Comparison of ENCODE assay signal across 13 cellular contexts in the genomic region with DNA sequence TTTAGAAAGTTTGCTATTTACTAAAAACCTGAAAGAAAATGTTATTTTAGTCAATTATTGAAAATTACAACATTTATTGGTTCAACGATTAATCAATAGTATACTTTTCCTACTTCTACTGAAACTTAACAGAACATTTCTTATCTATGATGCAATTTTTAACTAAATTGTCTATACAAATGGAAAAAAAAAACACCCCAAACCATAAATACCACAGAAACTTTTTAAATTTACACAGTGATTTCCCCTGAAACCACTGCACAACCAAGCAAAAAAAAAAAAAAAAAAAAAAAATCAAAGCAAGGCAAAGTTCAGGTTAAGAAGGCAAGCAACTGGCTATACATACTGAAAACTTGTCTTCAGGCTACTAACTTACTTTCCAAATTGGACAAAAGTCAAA.
A peak's percentile ranks its signal among the peaks of the same experiment; 100 is the strongest.
DNase-seq lines count a peak whose midpoint lies in the region; ATAC-seq and TF ChIP-seq lines count a peak whose summit lies in the region.
"Had no signal": no experiment of that assay in that cellular context is flagged by ENCODE, and none has a peak within 500 bp of the region (broad histone marks: within the 10 kb centered on the region; RNA-seq: fewer than 3 reads in every experiment).

No MANE protein-coding gene starts in this region.

- H3K4me1 ChIP-seq in transverse colon (no peaks in the 10 kb centered on the region), neural progenitor cell (peaks cover 19% of the 10 kb centered on the region)
- H3K4me1 ChIP-seq: breast epithelium had no signal

- H3K9ac ChIP-seq in neural progenitor cell: no peak overlapping the region

- H3K4me1 Mint-ChIP-seq in neural progenitor cell (peaks cover 13% of the 10 kb centered on the region), T-cell (peaks cover 6 to 12% (median 12%) of the 10 kb centered on the region in 3 donors)

- H3K36me3 ChIP-seq in GM06990 (ENCODE audit: control insufficient read depth, insufficient read depth, low read length) (peaks cover 4% of the 10 kb centered on the region), transverse colon (peaks cover 0 to 27% (median 5%) of the 10 kb centered on the region in 4 donors), neural progenitor cell (peaks cover 28% of the 10 kb centered on the region)
- H3K36me3 ChIP-seq: breast epithelium had no signal

- H3K4me3 ChIP-seq in GM06990 (replicated peaks; ENCODE audit: low read depth, low read length): no peak overlapping the region
- H3K4me3 ChIP-seq in transverse colon: no peak overlapping the region
- no peak overlapping the region for H3K4me3 ChIP-seq in neural progenitor cell
- H3K4me3 ChIP-seq: breast epithelium had no signal

- CTCF ChIA-PET in T-cell (lab: Charles Lee): interaction anchor here (0.6 to 1.1 kb wide), 5 partner anchors 304 to 1885 kb away, joined by 3 to 7 read pairs (median 4); no protein-coding TSS in a partner anchor

- H3K27ac Mint-ChIP-seq in neural progenitor cell (no peak overlapping the region), T-cell (no peak overlapping the region)

- intact Hi-C loops in transverse colon (cut with DNase I; ENCODE audit: low total_unique reads): no loop called here

- 71 to 73% methylated on average over 1 of the region's 1 CpG for WGBS in transverse colon (ENCODE audit: low coverage in 1 of 2), 2 donors

- TF ChIP-seq EP300 in transverse colon (IDR thresholded peaks at IDR 0.05; ENCODE audit: low read depth): no peak

- H2AFZ ChIP-seq in neural progenitor cell (replicated peaks): no peak overlapping the region

- no peaks in the 10 kb centered on the region for H3K9me3 Mint-ChIP-seq in neural progenitor cell
- H3K9me3 Mint-ChIP-seq in T-cell: no peaks in the 10 kb centered on the region

- H3K4me2 ChIP-seq in neural progenitor cell: no peak overlapping the region

- POLR2A ChIA-PET in T-cell (lab: Charles Lee): interaction anchor here in 1 of 2 donors (0.6 kb wide), 1 partner anchor 567 kb away, joined by 3 read pairs; no protein-coding TSS in a partner anchor

- H3K36me3 Mint-ChIP-seq in neural progenitor cell: peaks cover 27% of the 10 kb centered on the region
- peaks cover 50% of the 10 kb centered on the region for H3K36me3 Mint-ChIP-seq in T-cell

- H3K27ac ChIP-seq in transverse colon: no peak overlapping the region
- no peak overlapping the region for H3K27ac ChIP-seq in neural progenitor cell
- H3K27ac ChIP-seq: breast epithelium had no signal

- DNase-seq in GM06990 (ENCODE audit: extremely low read depth, insufficient read length) (peak; percentile 15), transverse colon (no peak), LoVo (ENCODE audit: low spot score) (no peak), neural progenitor cell (ENCODE audit: low spot score) (no peak), T-cell (no peak)
- DNase-seq: activated CD8-positive, alpha-beta memory T cell treated with anti-CD3 and anti-CD28 coated beads, Interleukin-2, amount 50 U/mL, for 48 hours; mesendoderm; NCI-H146; stimulated activated CD4-positive, alpha-beta T cell treated with anti-CD3 and anti-CD28 coated beads, Interleukin-2, amount 100 ng/mL, for 24 hours had no signal

- H3K9me3 ChIP-seq in transverse colon (no peaks in the 10 kb centered on the region), neural progenitor cell (ENCODE audit: low read depth) (no peaks in the 10 kb centered on the region)
- H3K9me3 ChIP-seq: breast epithelium had no signal

- H3K79me2 ChIP-seq in neural progenitor cell (ENCODE audit: low read depth): no peaks in the 10 kb centered on the region

- H3K4me3 Mint-ChIP-seq in neural progenitor cell (no peak overlapping the region), T-cell (no peak overlapping the region)

- H3K27me3 ChIP-seq in GM06990 (replicated peaks; ENCODE audit: control insufficient read depth, insufficient read depth, low read length): no peaks in the 10 kb centered on the region
- no peaks in the 10 kb centered on the region for H3K27me3 ChIP-seq in transverse colon
- H3K27me3 ChIP-seq in neural progenitor cell: no peaks in the 10 kb centered on the region
- H3K27me3 ChIP-seq: breast epithelium had no signal

- peaks cover 12% of the 10 kb centered on the region for H3F3A ChIP-seq in neural progenitor cell (ENCODE audit: low read depth)

- TF ChIP-seq POLR2A in transverse colon (IDR thresholded peaks at IDR 0.05): no peak

- H3K27me3 Mint-ChIP-seq in neural progenitor cell (ENCODE audit: insufficient read depth, low read depth): no peaks in the 10 kb centered on the region
- no peaks in the 10 kb centered on the region for H3K27me3 Mint-ChIP-seq in T-cell

- ATAC-seq in GM18909 (IDR thresholded peaks at IDR 0.05; ENCODE audit: poor library complexity, unreplicated experiment) (peak; percentile 55), HG02571 (IDR thresholded peaks at IDR 0.05; ENCODE audit: unreplicated experiment) (peak; percentile 68), HG03460 (IDR thresholded peaks at IDR 0.05; ENCODE audit: unreplicated experiment) (peak; percentile 63), T-cell (replicated peaks in 1 of 4) (no peak)

- no peaks in the 10 kb centered on the region for H4K20me1 ChIP-seq in neural progenitor cell (ENCODE audit: low read depth)

- in situ Hi-C loops in transverse colon (cut with MboI; ENCODE audit: low pct_ligation_motif_present in 1 of 4, low pct_unique_long_range_greater_than_20kb in 1 of 4, low sequenced_read_pairs in 3 of 4): no loop called here

- TF ChIP-seq CTCF in GM06990 (IDR thresholded peaks at IDR 0.05; ENCODE audit: insufficient read depth, low read length, poor library complexity, severe bottlenecking) (no peak), transverse colon (IDR thresholded peaks at IDR 0.05) (no peak), neural progenitor cell (IDR thresholded peaks at IDR 0.05) (no peak)

Comparison
In these comparisons a context has a peak if more than half of its experiments do, and no peak if none do; other contexts are left out.
1. ATAC-seq: peak in GM18909 (single experiment), HG02571 (single experiment) and HG03460 (single experiment); none in T-cell (0 of 4).